In genomic region chr5:801055-801454, GRCh38 we compare ENCODE assay signal across 8 cellular contexts. TPM values are rescaled to one million over a fixed set of nuclear protein-coding genes. Genes with fewer than 3 reads are reported as not detected.
DNase-seq lines count a peak whose midpoint lies in the region; ATAC-seq and TF ChIP-seq lines count a peak whose summit lies in the region.
"Not testable (repeated sequence)": the region's sequence is repeated elsewhere in the genome, so short reads cannot be mapped to it uniquely, and the experiment has no call there.
"Had no signal": no experiment of that assay in that cellular context is flagged by ENCODE, and none has a peak within 500 bp of the region (broad histone marks: within the 10 kb centered on the region; RNA-seq: fewer than 3 reads in every experiment).

No MANE protein-coding gene starts in this region.

- TF ChIP-seq CTCF in LNCaP clone FGC (IDR thresholded peaks at IDR 0.05; ENCODE audit: control insufficient read depth, extremely low read depth, insufficient read depth); body of pancreas (IDR thresholded peaks at IDR 0.05); fibroblast of pulmonary artery (IDR thresholded peaks at IDR 0.05; ENCODE audit: low read length, missing control alignments); left lung (IDR thresholded peaks at IDR 0.05); mucosa of descending colon (IDR thresholded peaks at IDR 0.05); upper lobe of right lung (IDR thresholded peaks at IDR 0.05): not testable (repeated sequence)

- not testable (repeated sequence) for TF ChIP-seq POLR2A in body of pancreas (IDR thresholded peaks at IDR 0.05)

- H3K4me1 ChIP-seq in body of pancreas: peaks cover 11% of the 10 kb centered on the region
- H3K4me1 ChIP-seq in left lung; mucosa of descending colon (ENCODE audit: low read depth); upper lobe of right lung: not testable (repeated sequence)

- H3K4me3 ChIP-seq in LNCaP clone FGC (ENCODE audit: low read depth, low read length); body of pancreas; fibroblast of pulmonary artery (replicated peaks; ENCODE audit: low read depth, low read length); left lung; mucosa of descending colon; upper lobe of right lung: not testable (repeated sequence)

- not testable (repeated sequence) for H3K36me3 ChIP-seq in body of pancreas (replicated peaks in 1 of 2; ENCODE audit: insufficient read depth in 1 of 2, low read depth in 2 of 2); left lung; mucosa of descending colon (ENCODE audit: low read depth); upper lobe of right lung

- not testable (repeated sequence) for H3K27me3 ChIP-seq in body of pancreas, left lung, upper lobe of right lung

- ATAC-seq in body of pancreas (peak; percentile 89), Right ventricle myocardium superior (ENCODE audit: poor library complexity) (peak; percentile 29), left lung (peak; percentile 68), mucosa of descending colon (peak; percentile 42), upper lobe of right lung (peak; percentile 57)

- H3K9me3 ChIP-seq in body of pancreas, left lung, mucosa of descending colon, upper lobe of right lung: not testable (repeated sequence)

- WGBS in body of pancreas, 2 donors: 25 to 53% methylated on average over 4 of the region's 4 CpGs

- intact Hi-C loops in body of pancreas (cut with DNase I); Right ventricle myocardium superior (cut with DNase I); left lung (cut with DNase I); mucosa of descending colon (cut with DNase I, micrococcal nuclease); upper lobe of right lung (cut with DNase I): not testable (repeated sequence)

- peak overlapping the region in 2 of 4 donors; percentile 4 to 42 for H3K27ac ChIP-seq in body of pancreas
- not testable (repeated sequence) for H3K27ac ChIP-seq in left lung, upper lobe of right lung

- DNase-seq in LNCaP clone FGC (ENCODE audit: low read depth) (peak; percentile 81), fibroblast of pulmonary artery (ENCODE audit: low read depth) (peak; percentile 3)
- DNase-seq in body of pancreas, Right ventricle myocardium superior, left lung, mucosa of descending colon, upper lobe of right lung: not testable (repeated sequence)

RNA-seq across cellular contexts. Expression of gene ZDHHC11B, which starts 16.5 kb away (rescaled TPM):
- 1 to 10 TPM; 6.2 to 8.9 TPM for total RNA-seq in body of pancreas
- total RNA-seq in Right ventricle myocardium superior: 18.8 TPM
- total RNA-seq in left lung: 10 to 100 TPM in 1 of 2 donors, 1 to 10 TPM in 1; 8.4 to 26.4 TPM
- 1 to 10 TPM in 2 of 3 donors, under 1 TPM in 1; 0.41 to 6.4 (median 4.6) TPM for total RNA-seq in mucosa of descending colon
- 8.0 TPM for total RNA-seq in upper lobe of right lung
- total RNA-seq: GM12878 had no signal

RNA-seq across cellular contexts. Expression of gene ZDHHC11, which starts 49.7 kb away (rescaled TPM):
- total RNA-seq in body of pancreas (10 to 100 TPM in 1 of 2 donors, 1 to 10 TPM in 1; 4.7 to 10.9 TPM), Right ventricle myocardium superior (55.6 TPM), left lung (10 to 100 TPM; 14.6 to 34.9 TPM), mucosa of descending colon (10 to 100 TPM in 1 of 3 donors, 1 to 10 TPM in 2; 4.6 to 11.1 (median 7.0) TPM), upper lobe of right lung (12.6 TPM)

Comparison
In these comparisons a context has a peak if more than half of its experiments do, and no peak if none do; other contexts are left out.
1. ATAC-seq: peak in every context shown above with its lines; median percentile 89 in body of pancreas; 68 in left lung; 57 in upper lobe of right lung; 42 in mucosa of descending colon; 29 in Right ventricle myocardium superior.